ENCODE assay signal across 8 cellular contexts in genomic region chr9:69421908-69422801, GRCh38.
DNase-seq lines count a peak whose midpoint lies in the region; ATAC-seq lines count a peak whose summit lies in the region.

No MANE protein-coding gene starts in this region.

- peaks cover 0 to 4% (median 1%) of the 10 kb centered on the region in 3 donors for H3K4me1 Mint-ChIP-seq in CD8-positive, alpha-beta memory T cell
- no peaks in the 10 kb centered on the region for H3K4me1 Mint-ChIP-seq in T-helper 2 cell treated with Interferon-gamma antibody and Interleukin-4, amounts not matched to agents 5 μg/mL and 100 μg/mL, for 36 hours (ENCODE audit: low read depth)

- no peaks in the 10 kb centered on the region for H3K27me3 ChIP-seq in CD8-positive, alpha-beta memory T cell (ENCODE audit: insufficient read depth, low read length, poor library complexity, severe bottlenecking)

- in situ Hi-C loops in T47D (cut with HindIII; ENCODE audit: low pct_unique_long_range_greater_than_20kb, low sequenced_read_pairs): no loop called here

- no peak overlapping the region for H3K27ac ChIP-seq in CD8-positive, alpha-beta memory T cell (ENCODE audit: low read depth, low read length)

- no peaks in the 10 kb centered on the region for H3K9me3 ChIP-seq in CD8-positive, alpha-beta memory T cell (ENCODE audit: low read length)

- peaks cover 3 to 14% of the 10 kb centered on the region in 2 donors for H3K27me3 Mint-ChIP-seq in CD8-positive, alpha-beta memory T cell
- H3K27me3 Mint-ChIP-seq in T-helper 2 cell treated with Interferon-gamma antibody and Interleukin-4, amounts not matched to agents 5 μg/mL and 100 μg/mL, for 36 hours (ENCODE audit: low read depth): no peaks in the 10 kb centered on the region

- DNase-seq in CD8-positive, alpha-beta memory T cell: peak in 3 of 5 donors; percentile 12 to 36 (median 29)
- DNase-seq in NCI-H1417 (lab: John Stamatoyannopoulos, UW) (peak; percentile 54 to 90 (median 69)), T47D (ENCODE audit: low read depth in 1 of 2, low spot score in 1 of 2) (peak; percentile 51 to 65), iPS-NIHi7 (ENCODE audit: extremely low spot score) (peak; percentile 87)
- DNase-seq in T-helper 2 cell treated with Interferon-gamma antibody and Interleukin-4, amounts not matched to agents 5 μg/mL and 100 μg/mL, for 36 hours (ENCODE audit: low spot score): peak; percentile 11
- DNase-seq in stimulated activated CD4-positive, alpha-beta T cell treated with anti-CD3 and anti-CD28 coated beads, Interleukin-12 subunit alpha, Interleukin-12 subunit beta, amount 100 ng/mL, for 4 hours: peak; percentile 17

- H3K27ac Mint-ChIP-seq in CD8-positive, alpha-beta memory T cell: no peak overlapping the region
- H3K27ac Mint-ChIP-seq in T-helper 2 cell treated with Interferon-gamma antibody and Interleukin-4, amounts not matched to agents 5 μg/mL and 100 μg/mL, for 36 hours: no peak overlapping the region

- POLR2A ChIA-PET in CD8-positive, alpha-beta memory T cell (lab: Charles Lee): no interaction called here

- H3K36me3 ChIP-seq in CD8-positive, alpha-beta memory T cell (ENCODE audit: insufficient read depth, low read length): no peaks in the 10 kb centered on the region

- no peaks in the 10 kb centered on the region for H3K4me1 ChIP-seq in CD8-positive, alpha-beta memory T cell (ENCODE audit: insufficient read depth, low read length)

- H3K4me3 Mint-ChIP-seq in CD8-positive, alpha-beta memory T cell: no peak overlapping the region
- no peak overlapping the region for H3K4me3 Mint-ChIP-seq in T-helper 2 cell treated with Interferon-gamma antibody and Interleukin-4, amounts not matched to agents 5 μg/mL and 100 μg/mL, for 36 hours

- peak; percentile 68 for ATAC-seq in GM21526 (IDR thresholded peaks at IDR 0.05; ENCODE audit: low FRiP score, unreplicated experiment)
- ATAC-seq in HG03108 (IDR thresholded peaks at IDR 0.05; ENCODE audit: unreplicated experiment): no peak

- no peak overlapping the region for H3K4me3 ChIP-seq in CD8-positive, alpha-beta memory T cell (ENCODE audit: low read length)

- CTCF ChIA-PET in CD8-positive, alpha-beta memory T cell (lab: Charles Lee): interaction anchor here (0.8 to 2.0 kb wide), 10 partner anchors 9 to 689 kb away, joined by 3 to 12 read pairs (median 3); partner anchors contain the start of gene APBA1

- no peaks in the 10 kb centered on the region for H3K9me3 Mint-ChIP-seq in CD8-positive, alpha-beta memory T cell
- no peaks in the 10 kb centered on the region for H3K9me3 Mint-ChIP-seq in T-helper 2 cell treated with Interferon-gamma antibody and Interleukin-4, amounts not matched to agents 5 μg/mL and 100 μg/mL, for 36 hours

- H3K36me3 Mint-ChIP-seq in CD8-positive, alpha-beta memory T cell: no peaks in the 10 kb centered on the region
- H3K36me3 Mint-ChIP-seq in T-helper 2 cell treated with Interferon-gamma antibody and Interleukin-4, amounts not matched to agents 5 μg/mL and 100 μg/mL, for 36 hours (ENCODE audit: low read depth): no peaks in the 10 kb centered on the region

Comparison
In these comparisons a context has a peak if more than half of its experiments do, and no peak if none do; other contexts are left out.
1. DNase-seq: peak in every context shown above with its lines; median percentile 87 in iPS-NIHi7; 69 in NCI-H1417; 58 in T47D; 29 in CD8-positive, alpha-beta memory T cell; 17 in stimulated activated CD4-positive, alpha-beta T cell treated with anti-CD3 and anti-CD28 coated beads, Interleukin-12 subunit alpha, Interleukin-12 subunit beta, amount 100 ng/mL, for 4 hours; 11 in T-helper 2 cell treated with Interferon-gamma antibody and Interleukin-4, amounts not matched to agents 5 μg/mL and 100 μg/mL, for 36 hours.